ENCODE assay signal across 13 cellular contexts in genomic region chr1:229296541-229296941, GRCh38. TPM values are rescaled to one million over a fixed set of nuclear protein-coding genes. Genes with fewer than 3 reads are reported as not detected.
DNase-seq lines count a peak whose midpoint lies in the region; ATAC-seq and TF ChIP-seq lines count a peak whose summit lies in the region.
"Had no signal": no experiment of that assay in that cellular context is flagged by ENCODE, and none has a peak within 500 bp of the region (broad histone marks: within the 10 kb centered on the region; RNA-seq: fewer than 3 reads in every experiment).

No MANE protein-coding gene starts in this region.

- DNase-seq in GM04503 (ENCODE audit: low read depth) (peak; percentile 59), fibroblast of villous mesenchyme (ENCODE audit: low read depth) (peak; percentile 51), nephron progenitor cell (no peak), NCI-H146 (lab: John Stamatoyannopoulos, UW) (no peak), glutamatergic neuron (no peak), NCI-H1417 treated with DMSO at 0.1 percent for 48 hours (lab: John Stamatoyannopoulos, UW) (no peak), OCI-M1 (lab: John Stamatoyannopoulos, UW) (no peak)
- DNase-seq: activated CD4-positive, alpha-beta T cell treated with anti-CD3 and anti-CD28 coated beads for 4 hours; activated gamma-delta T cell treated with Interleukin-2 at 50 U/mL for 16 hours; COR-L47; NCI-H1048; NCI-H526 treated with DMSO at 0.1 percent for 48 hours had no signal

- H3K4me3 Mint-ChIP-seq in activated T-helper 17 cell treated with anti-CD3 and anti-CD28 coated beads, Interleukin-2, amount 50 U/mL, for 72 hours, result no peak overlapping the region
- no peak overlapping the region for H3K4me3 Mint-ChIP-seq in nephron progenitor cell
- no peak overlapping the region for H3K4me3 Mint-ChIP-seq in glutamatergic neuron (ENCODE audit: unreplicated experiment)

- no peaks in the 10 kb centered on the region for H3K9me3 Mint-ChIP-seq in activated T-helper 17 cell treated with anti-CD3 and anti-CD28 coated beads, Interleukin-2, amount 50 U/mL, for 72 hours
- no peaks in the 10 kb centered on the region for H3K9me3 Mint-ChIP-seq in nephron progenitor cell
- no peaks in the 10 kb centered on the region for H3K9me3 Mint-ChIP-seq in glutamatergic neuron (ENCODE audit: unreplicated experiment)

- peaks cover 15% of the 10 kb centered on the region for H3K4me1 Mint-ChIP-seq in activated T-helper 17 cell treated with anti-CD3 and anti-CD28 coated beads, Interleukin-2, amount 50 U/mL, for 72 hours
- H3K4me1 Mint-ChIP-seq in nephron progenitor cell (no peaks in the 10 kb centered on the region), glutamatergic neuron (ENCODE audit: low read depth, unreplicated experiment) (peaks cover 9% of the 10 kb centered on the region)

- ATAC-seq in activated T-helper 17 cell treated with anti-CD3 and anti-CD28 coated beads, Interleukin-2, amount 50 U/mL, for 72 hours (replicated peaks), result no peak

- no peak overlapping the region for H3K4me3 ChIP-seq in fibroblast of villous mesenchyme (ENCODE audit: low read depth, low read length)

- TF ChIP-seq CTCF in fibroblast of villous mesenchyme (IDR thresholded peaks at IDR 0.05; ENCODE audit: insufficient read depth, low read depth, low read length) (no peak), nephron progenitor cell (IDR thresholded peaks at IDR 0.05) (no peak), glutamatergic neuron (IDR thresholded peaks at IDR 0.05; ENCODE audit: partially characterized antibody, unreplicated experiment) (no peak)

- peaks cover 56% of the 10 kb centered on the region for H3K36me3 Mint-ChIP-seq in activated T-helper 17 cell treated with anti-CD3 and anti-CD28 coated beads, Interleukin-2, amount 50 U/mL, for 72 hours (ENCODE audit: low read depth)
- H3K36me3 Mint-ChIP-seq in nephron progenitor cell (ENCODE audit: low read depth) (peaks cover 36% of the 10 kb centered on the region), glutamatergic neuron (ENCODE audit: unreplicated experiment) (peaks cover 3% of the 10 kb centered on the region)

- no peaks in the 10 kb centered on the region for H3K27me3 Mint-ChIP-seq in activated T-helper 17 cell treated with anti-CD3 and anti-CD28 coated beads, Interleukin-2, amount 50 U/mL, for 72 hours
- H3K27me3 Mint-ChIP-seq in nephron progenitor cell (ENCODE audit: low read depth, poor library complexity) (peaks cover 3% of the 10 kb centered on the region), glutamatergic neuron (ENCODE audit: unreplicated experiment) (peaks cover 6% of the 10 kb centered on the region)

- peak overlapping the region; percentile 60 for H3K27ac Mint-ChIP-seq in activated T-helper 17 cell treated with anti-CD3 and anti-CD28 coated beads, Interleukin-2, amount 50 U/mL, for 72 hours
- H3K27ac Mint-ChIP-seq in nephron progenitor cell, result peak overlapping the region; percentile 17
- H3K27ac Mint-ChIP-seq in glutamatergic neuron (ENCODE audit: unreplicated experiment), result no peak overlapping the region

RNA-seq across cellular contexts. Expression of gene RAB4A, which starts 25.6 kb away (rescaled TPM):
- 10 to 100 TPM; 35.2 to 36.6 TPM for total RNA-seq in activated T-helper 17 cell treated with anti-CD3 and anti-CD28 coated beads, Interleukin-2, amount 50 U/mL, for 72 hours
- 17.1 and 18.6 TPM in 2 replicates for total RNA-seq in fibroblast of villous mesenchyme
- 63.0 TPM for total RNA-seq in glutamatergic neuron (ENCODE audit: unreplicated experiment)

RNA-seq across cellular contexts. Expression of gene CCSAP, which starts 46.3 kb away (rescaled TPM):
- total RNA-seq in activated T-helper 17 cell treated with anti-CD3 and anti-CD28 coated beads, Interleukin-2, amount 50 U/mL, for 72 hours, result 10 to 100 TPM; 10.1 to 32.7 TPM
- total RNA-seq in fibroblast of villous mesenchyme (9.0 and 12.1 TPM in 2 replicates), glutamatergic neuron (ENCODE audit: unreplicated experiment) (18.5 TPM)

Comparison
In these comparisons a context has a peak if more than half of its experiments do, and no peak if none do; other contexts are left out.
1. DNase-seq: peak in GM04503 (single experiment) and fibroblast of villous mesenchyme (single experiment); none in nephron progenitor cell (single experiment), NCI-H146 (single experiment), glutamatergic neuron (single experiment), NCI-H1417 treated with DMSO at 0.1 percent for 48 hours (single experiment) and OCI-M1 (single experiment).